10 cellular contexts compared by ENCODE assay signal in the genomic region with DNA sequence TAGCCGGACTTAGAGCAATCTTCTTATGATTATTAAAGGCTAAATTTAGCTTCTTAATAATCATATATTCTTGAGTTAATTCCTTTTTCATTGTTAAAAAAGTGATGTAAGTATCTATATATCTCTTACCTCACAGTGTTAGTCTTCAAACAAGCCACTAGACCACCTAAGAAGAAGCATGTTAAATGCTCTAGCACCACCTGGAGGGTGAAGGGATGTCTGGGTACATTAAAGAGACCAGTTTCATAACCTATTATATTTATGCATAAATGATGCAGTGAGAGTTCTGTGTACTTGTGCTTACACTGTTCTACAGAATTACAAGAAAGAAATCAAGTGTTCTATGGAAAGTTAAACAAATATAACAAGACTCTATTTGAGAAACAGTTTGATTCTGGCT. TPM values are rescaled to one million over a fixed set of nuclear protein-coding genes. Genes with fewer than 3 reads are reported as not detected.
DNase-seq lines count a peak whose midpoint lies in the region; ATAC-seq and TF ChIP-seq lines count a peak whose summit lies in the region.
"Had no signal": no experiment of that assay in that cellular context is flagged by ENCODE, and none has a peak within 500 bp of the region (broad histone marks: within the 10 kb centered on the region; RNA-seq: fewer than 3 reads in every experiment).

No MANE protein-coding gene starts in this region.

- DNase-seq in NCI-H146 (lab: John Stamatoyannopoulos, UW) = peak; percentile 10
- DNase-seq in NCI-H146 treated with DMSO at 0.1 percent for 48 hours (lab: John Stamatoyannopoulos, UW; ENCODE audit: unreplicated experiment) = no peak
- DNase-seq in SK-N-SH = no peak
- no peak for DNase-seq in NCI-H187 treated with DMSO at 0.1 percent for 48 hours (lab: John Stamatoyannopoulos, UW)
- no peak for DNase-seq in GM20000 (ENCODE audit: low spot score)
- no peak for DNase-seq in CD8-positive, alpha-beta T cell
- DNase-seq: activated CD8-positive, alpha-beta memory T cell treated with anti-CD3 and anti-CD28 coated beads for 24 hours had no signal

- H3K79me2 ChIP-seq in KMS-11 (ENCODE audit: insufficient read depth, low read depth) = no peaks in the 10 kb centered on the region
- no peaks in the 10 kb centered on the region for H3K79me2 ChIP-seq in SK-N-SH (ENCODE audit: insufficient read depth)
- no peaks in the 10 kb centered on the region for H3K79me2 ChIP-seq in neural cell (replicated peaks; ENCODE audit: insufficient read depth, low read length)

- peak; percentile 59 for TF ChIP-seq RAD21 in SK-N-SH (IDR thresholded peaks at IDR 0.05; ENCODE audit: low read length)
- TF ChIP-seq RAD21 in neural cell (conservative IDR thresholded peaks at IDR 0.05) = peak; percentile 55

- no peak overlapping the region for H3K4me3 Mint-ChIP-seq in CD8-positive, alpha-beta T cell
- H3K4me3 Mint-ChIP-seq: central memory CD8-positive, alpha-beta T cell had no signal

- no peaks in the 10 kb centered on the region for H3K9me3 ChIP-seq in SK-N-SH
- H3K9me3 ChIP-seq in neural cell (ENCODE audit: low read length) = no peaks in the 10 kb centered on the region
- no peaks in the 10 kb centered on the region for H3K9me3 ChIP-seq in CD8-positive, alpha-beta T cell (ENCODE audit: low read length)

- H3K27ac ChIP-seq in KMS-11 = no peak overlapping the region
- H3K27ac ChIP-seq in SK-N-SH (ENCODE audit: low read depth in 2 of 2, low read length in 1 of 2) = no peak overlapping the region
- H3K27ac ChIP-seq in neural cell (ENCODE audit: low read length) = no peak overlapping the region
- no peak overlapping the region for H3K27ac ChIP-seq in CD8-positive, alpha-beta T cell (ENCODE audit: low read depth, low read length)

- no peaks in the 10 kb centered on the region for H4K20me1 ChIP-seq in KMS-11 (ENCODE audit: insufficient read depth)
- H4K20me1 ChIP-seq in SK-N-SH (ENCODE audit: insufficient read depth) = no peaks in the 10 kb centered on the region
- no peaks in the 10 kb centered on the region for H4K20me1 ChIP-seq in neural cell (ENCODE audit: insufficient read depth)

- H3F3A ChIP-seq in SK-N-SH (replicated peaks; ENCODE audit: insufficient read depth) (no peaks in the 10 kb centered on the region), neural cell (ENCODE audit: insufficient read depth, low read length, poor library complexity, severe bottlenecking) (no peaks in the 10 kb centered on the region)

- H3K36me3 ChIP-seq in KMS-11 (ENCODE audit: insufficient read depth) = no peaks in the 10 kb centered on the region
- no peaks in the 10 kb centered on the region for H3K36me3 ChIP-seq in SK-N-SH (replicated peaks in 1 of 2; ENCODE audit: control insufficient read depth in 1 of 2, insufficient read depth in 2 of 2, low read length in 1 of 2)
- H3K36me3 ChIP-seq in neural cell (ENCODE audit: insufficient read depth, low read length) = no peaks in the 10 kb centered on the region
- no peaks in the 10 kb centered on the region for H3K36me3 ChIP-seq in CD8-positive, alpha-beta T cell (ENCODE audit: insufficient read depth, low read length)

- no peaks in the 10 kb centered on the region for H3K27me3 ChIP-seq in KMS-11 (ENCODE audit: insufficient read depth, low read depth)
- no peaks in the 10 kb centered on the region for H3K27me3 ChIP-seq in SK-N-SH (ENCODE audit: insufficient read depth)
- no peaks in the 10 kb centered on the region for H3K27me3 ChIP-seq in neural cell (ENCODE audit: insufficient read depth, low read depth, low read length)
- no peaks in the 10 kb centered on the region for H3K27me3 ChIP-seq in CD8-positive, alpha-beta T cell (ENCODE audit: insufficient read depth, low read length)

- H3K27me3 Mint-ChIP-seq in CD8-positive, alpha-beta T cell (ENCODE audit: low read depth) = peaks cover 6% of the 10 kb centered on the region

- intact Hi-C loops in CD8-positive, alpha-beta T cell (cut with DNase I, micrococcal nuclease) = no loop called here

- no peak overlapping the region for H3K4me2 ChIP-seq in KMS-11
- H3K4me2 ChIP-seq in SK-N-SH = no peak overlapping the region
- no peak overlapping the region for H3K4me2 ChIP-seq in neural cell (ENCODE audit: low read length)

- H3K27ac Mint-ChIP-seq in CD8-positive, alpha-beta T cell = no peak overlapping the region

- peak; percentile 44; the same call in 1 of the 2 replicates for TF ChIP-seq CTCF in KMS-11 (conservative IDR thresholded peaks at IDR 0.05; ENCODE audit: low read depth, low read length)
- no peak; the same call in 1 of the 2 replicates for TF ChIP-seq CTCF in SK-N-SH (IDR thresholded peaks at IDR 0.05)
- peak; percentile 53 for TF ChIP-seq CTCF in neural cell (IDR thresholded peaks at IDR 0.05; ENCODE audit: poor library complexity, severe bottlenecking)
- no peak for TF ChIP-seq CTCF in GM20000 (IDR thresholded peaks at IDR 0.05; ENCODE audit: extremely low read depth, missing control alignments)
- no peak for TF ChIP-seq CTCF in CD8-positive, alpha-beta T cell (IDR thresholded peaks at IDR 0.05)

- H3K9me2 ChIP-seq in SK-N-SH (no peaks in the 10 kb centered on the region), neural cell (ENCODE audit: insufficient read depth, low read length) (no peaks in the 10 kb centered on the region)

- peaks cover 8% of the 10 kb centered on the region for H3K9me3 Mint-ChIP-seq in CD8-positive, alpha-beta T cell
- H3K9me3 Mint-ChIP-seq: central memory CD8-positive, alpha-beta T cell had no signal

- TF ChIP-seq EP300 in SK-N-SH (IDR thresholded peaks at IDR 0.05; ENCODE audit: borderline replicate concordance in 1 of 2, low read depth in 1 of 2, low read length in 1 of 2) (no peak), neural cell (conservative IDR thresholded peaks at IDR 0.05; ENCODE audit: poor library complexity, severe bottlenecking) (no peak)

- no peaks in the 10 kb centered on the region for H3K36me3 Mint-ChIP-seq in CD8-positive, alpha-beta T cell

- H3K9ac ChIP-seq in KMS-11 (no peak overlapping the region), SK-N-SH (no peak overlapping the region), neural cell (ENCODE audit: low read length) (no peak overlapping the region)

- H3K4me1 ChIP-seq in KMS-11 (ENCODE audit: low read depth, poor library complexity, severe bottlenecking) (no peaks in the 10 kb centered on the region), SK-N-SH (ENCODE audit: control insufficient read depth in 1 of 2, insufficient read depth in 2 of 2, low read depth in 1 of 2, low read length in 1 of 2) (no peaks in the 10 kb centered on the region)
- no peaks in the 10 kb centered on the region for H3K4me1 ChIP-seq in CD8-positive, alpha-beta T cell (ENCODE audit: insufficient read depth, low read length)

- no peak for ATAC-seq in CD8-positive, alpha-beta T cell

- CTCF ChIA-PET in SK-N-SH (lab: Yijun Ruan, JAX) = interaction anchor here (0.8 to 1.8 kb wide), 6 partner anchors 13 to 585 kb away, joined by 3 to 5 read pairs (median 4); no protein-coding TSS in a partner anchor
- CTCF ChIA-PET in CD8-positive, alpha-beta T cell (lab: Charles Lee) = no interaction called here

- POLR2A ChIA-PET in SK-N-SH (lab: Yijun Ruan, JAX) = no interaction called here
- POLR2A ChIA-PET in CD8-positive, alpha-beta T cell (lab: Charles Lee) = no interaction called here

- H3K4me1 Mint-ChIP-seq in CD8-positive, alpha-beta T cell (ENCODE audit: low read depth) = no peaks in the 10 kb centered on the region
- H3K4me1 Mint-ChIP-seq: central memory CD8-positive, alpha-beta T cell had no signal

- WGBS in SK-N-SH (ENCODE audit: low lambda C conversion rate) = 70% methylated on average over 1 of the region's 1 CpG

- H3K4me3 ChIP-seq in KMS-11 (IDR thresholded peaks at IDR 0.05; ENCODE audit: insufficient read depth, low read depth, low read length) (no peak overlapping the region), SK-N-SH (ENCODE audit: low read depth in 2 of 2, low read length in 1 of 2) (no peak overlapping the region), neural cell (ENCODE audit: low read length) (no peak overlapping the region)
- no peak overlapping the region for H3K4me3 ChIP-seq in CD8-positive, alpha-beta T cell (ENCODE audit: low read depth, low read length)

- H2AFZ ChIP-seq in KMS-11 (ENCODE audit: low read depth) (no peak overlapping the region), SK-N-SH (ENCODE audit: low read depth) (no peak overlapping the region), neural cell (ENCODE audit: low read depth, low read length) (no peak overlapping the region)

TF ChIP-seq in SK-N-SH, 30 proteins besides CTCF, POLR2A, EP300 and RAD21:
- TF ChIP-seq SMC3 (IDR thresholded peaks at IDR 0.05; ENCODE audit: low read depth, low read length) (peak; percentile 24; the same call in 1 of the 2 replicates), USF1 (IDR thresholded peaks at IDR 0.05; ENCODE audit: borderline replicate concordance, low read depth) (no peak)

TF ChIP-seq in neural cell, 6 proteins besides CTCF, POLR2A, EP300 and RAD21:
- TF ChIP-seq SMC3 (conservative IDR thresholded peaks at IDR 0.05; ENCODE audit: poor library complexity) (peak; percentile 46), MXI1 (conservative IDR thresholded peaks at IDR 0.05; ENCODE audit: poor library complexity, severe bottlenecking) (no peak)

RNA-seq across cellular contexts. Expression of gene SLCO6A1, which starts 55.9 kb away (rescaled TPM):
- not detected in 2 replicates for polyA plus RNA-seq in SK-N-SH (2012; rRNA removed)
- polyA plus RNA-seq in SK-N-SH (2012; cell fraction: cytosol; rRNA removed) = not detected in 2 replicates
- not detected in 2 replicates for polyA plus RNA-seq in SK-N-SH (2012; cell fraction: nucleus; rRNA removed)
- polyA plus RNA-seq in neural cell = not detected in 2 replicates
- not detected in 2 replicates for polyA minus RNA-seq in neural cell
- total RNA-seq in CD8-positive, alpha-beta T cell = not detected

Comparison
In these comparisons a context has a peak if more than half of its experiments do, and no peak if none do; other contexts are left out.
1. CTCF ChIP-seq: peak in KMS-11 (single experiment) and neural cell (single experiment); none in SK-N-SH (single experiment), GM20000 (single experiment) and CD8-positive, alpha-beta T cell (single experiment).